Comparison of ENCODE assay signal across 14 cellular contexts in genomic region chr1:62038594-62039284, GRCh38.
DNase-seq lines count a peak whose midpoint lies in the region; ATAC-seq and TF ChIP-seq lines count a peak whose summit lies in the region.
"Had no signal": no experiment of that assay in that cellular context is flagged by ENCODE, and none has a peak within 500 bp of the region (broad histone marks: within the 10 kb centered on the region; RNA-seq: fewer than 3 reads in every experiment).

No MANE protein-coding gene starts in this region.

- H3K4me1 Mint-ChIP-seq in chondrocyte (ENCODE audit: low read depth), result no peaks in the 10 kb centered on the region
- peaks cover 13% of the 10 kb centered on the region for H3K4me1 Mint-ChIP-seq in mesothelial cell of epicardium
- H3K4me1 Mint-ChIP-seq in MCF 10A (ENCODE audit: insufficient read depth, unreplicated experiment), result peaks cover 6% of the 10 kb centered on the region
- H3K4me1 Mint-ChIP-seq: activated naive CD4-positive, alpha-beta T cell treated with anti-CD3 and anti-CD28 coated beads, Interleukin-2, amount 50 U/mL, for 24 hours had no signal

- H3K9me3 ChIP-seq in cardiac muscle cell (ENCODE audit: low read depth) (no peaks in the 10 kb centered on the region), right cardiac atrium (ENCODE audit: control insufficient read depth, low read length) (no peaks in the 10 kb centered on the region), left lung (no peaks in the 10 kb centered on the region)

- H3K4me1 ChIP-seq in cardiac muscle cell (ENCODE audit: low read depth) (peaks cover 14% of the 10 kb centered on the region), right cardiac atrium (ENCODE audit: control insufficient read depth, insufficient read depth, low read length) (no peaks in the 10 kb centered on the region), left lung (no peaks in the 10 kb centered on the region)

- H3K4me3 Mint-ChIP-seq in chondrocyte (ENCODE audit: unreplicated experiment) (no peak overlapping the region), mesothelial cell of epicardium (no peak overlapping the region), MCF 10A (ENCODE audit: unreplicated experiment) (no peak overlapping the region)
- H3K4me3 Mint-ChIP-seq: activated naive CD4-positive, alpha-beta T cell treated with anti-CD3 and anti-CD28 coated beads, Interleukin-2, amount 50 U/mL, for 24 hours had no signal

- H3K27ac ChIP-seq in cardiac muscle cell (peak overlapping the region; percentile 17), right cardiac atrium (ENCODE audit: low read length) (no peak overlapping the region), left lung (no peak overlapping the region)

- DNase-seq in cardiac muscle cell (ENCODE audit: low read depth in 1 of 2, low spot score in 1 of 2), result no peak
- no peak for DNase-seq in right cardiac atrium
- DNase-seq in NAMALWA (ENCODE audit: low spot score), result peak; percentile 20
- no peak for DNase-seq in chondrocyte (ENCODE audit: low spot score)
- no peak for DNase-seq in left lung
- no peak for DNase-seq in NCI-H2227 (lab: John Stamatoyannopoulos, UW; ENCODE audit: unreplicated experiment)
- DNase-seq in mesothelial cell of epicardium (ENCODE audit: low spot score in 2 of 2, unreplicated experiment in 2 of 2), result no peak
- no peak for DNase-seq in MCF 10A (ENCODE audit: unreplicated experiment)
- DNase-seq: caudate nucleus; head of caudate nucleus; NCI-H1930; stimulated activated CD4-positive, alpha-beta T cell treated with anti-CD3 and anti-CD28 coated beads, Interleukin-12 subunit alpha, Interleukin-12 subunit beta, amount 100 ng/mL, for 4 hours; SW 1271 had no signal

- CTCF ChIA-PET in MCF 10A (lab: Yijun Ruan, JAX), result interaction anchor here (1.2 kb wide), 1 partner anchor 8 kb away, joined by 3 read pairs; no protein-coding TSS in a partner anchor

- ATAC-seq in right cardiac atrium (no peak), left lung (no peak)

- H3K27me3 ChIP-seq in cardiac muscle cell (no peaks in the 10 kb centered on the region), right cardiac atrium (ENCODE audit: control insufficient read depth, insufficient read depth) (no peaks in the 10 kb centered on the region), left lung (no peaks in the 10 kb centered on the region)

- no peak overlapping the region for H3K4me3 ChIP-seq in cardiac muscle cell
- no peak overlapping the region for H3K4me3 ChIP-seq in right cardiac atrium (ENCODE audit: low read length)
- no peak overlapping the region for H3K4me3 ChIP-seq in left lung

- intact Hi-C loops in right cardiac atrium (cut with DNase I), result no loop called here
- intact Hi-C loops in left lung (cut with DNase I), result no loop called here
- intact Hi-C loops in MCF 10A (cut with micrococcal nuclease), result no loop called here

- no peaks in the 10 kb centered on the region for H3K27me3 Mint-ChIP-seq in chondrocyte (ENCODE audit: low read depth)
- no peaks in the 10 kb centered on the region for H3K27me3 Mint-ChIP-seq in mesothelial cell of epicardium (ENCODE audit: low read depth)
- H3K27me3 Mint-ChIP-seq in MCF 10A (ENCODE audit: insufficient read depth, unreplicated experiment), result no peaks in the 10 kb centered on the region
- H3K27me3 Mint-ChIP-seq: activated naive CD4-positive, alpha-beta T cell treated with anti-CD3 and anti-CD28 coated beads, Interleukin-2, amount 50 U/mL, for 24 hours had no signal

- no peaks in the 10 kb centered on the region for H3K36me3 ChIP-seq in cardiac muscle cell
- no peaks in the 10 kb centered on the region for H3K36me3 ChIP-seq in left lung

- no peak for TF ChIP-seq CTCF in cardiac muscle cell (IDR thresholded peaks at IDR 0.05; ENCODE audit: low read depth, low read length)
- peak; percentile 31 for TF ChIP-seq CTCF in chondrocyte (IDR thresholded peaks at IDR 0.05)
- no peak for TF ChIP-seq CTCF in left lung (IDR thresholded peaks at IDR 0.05)
- no peak for TF ChIP-seq CTCF in mesothelial cell of epicardium (IDR thresholded peaks at IDR 0.05; ENCODE audit: unreplicated experiment)
- no peak for TF ChIP-seq CTCF in MCF 10A (IDR thresholded peaks at IDR 0.05; ENCODE audit: unreplicated experiment)

- H3K27ac Mint-ChIP-seq in chondrocyte (ENCODE audit: unreplicated experiment) (no peak overlapping the region), mesothelial cell of epicardium (no peak overlapping the region), MCF 10A (ENCODE audit: low read depth, unreplicated experiment) (no peak overlapping the region)
- H3K27ac Mint-ChIP-seq: activated naive CD4-positive, alpha-beta T cell treated with anti-CD3 and anti-CD28 coated beads, Interleukin-2, amount 50 U/mL, for 24 hours had no signal

- 78% methylated on average over 7 of the region's 7 CpGs for WGBS in right cardiac atrium

- POLR2A ChIA-PET in MCF 10A (lab: Yijun Ruan, JAX), result no interaction called here

- H3K36me3 Mint-ChIP-seq in chondrocyte (ENCODE audit: low read depth) (no peaks in the 10 kb centered on the region), mesothelial cell of epicardium (peaks cover 3% of the 10 kb centered on the region), MCF 10A (ENCODE audit: insufficient read depth, unreplicated experiment) (peaks cover 11% of the 10 kb centered on the region)

- no TSS peak for BruUV-seq in MCF 10A (replicated peaks; lab: Mats Ljungman, UMichigan)

- H3K9me3 Mint-ChIP-seq in chondrocyte (ENCODE audit: low read depth) (no peaks in the 10 kb centered on the region), mesothelial cell of epicardium (no peaks in the 10 kb centered on the region), MCF 10A (ENCODE audit: unreplicated experiment) (no peaks in the 10 kb centered on the region)
- H3K9me3 Mint-ChIP-seq: activated naive CD4-positive, alpha-beta T cell treated with anti-CD3 and anti-CD28 coated beads, Interleukin-2, amount 50 U/mL, for 24 hours had no signal
